10 cellular contexts compared by ENCODE assay signal in the genomic region with DNA sequence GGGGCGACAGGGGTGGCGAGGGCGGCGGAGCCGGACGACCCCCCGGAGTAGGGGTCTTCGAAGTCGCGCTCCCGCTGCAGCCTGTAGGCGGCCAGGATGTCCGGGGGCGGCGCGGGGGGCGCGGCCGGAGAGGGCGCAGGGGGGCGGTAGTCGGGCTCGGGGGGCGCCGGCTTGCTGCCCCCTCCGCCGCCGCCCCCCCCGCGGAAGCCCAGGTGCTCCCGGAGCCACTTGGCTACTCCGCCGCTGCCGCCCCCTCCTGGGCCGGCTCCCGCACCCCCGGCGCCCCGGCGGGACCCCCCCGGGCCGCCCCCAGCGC. TPM values are rescaled to one million over a fixed set of nuclear protein-coding genes. Genes with fewer than 3 reads are reported as not detected.
DNase-seq lines count a peak whose midpoint lies in the region; ATAC-seq and TF ChIP-seq lines count a peak whose summit lies in the region.
"Had no signal": no experiment of that assay in that cellular context is flagged by ENCODE, and none has a peak within 500 bp of the region (broad histone marks: within the 10 kb centered on the region; RNA-seq: fewer than 3 reads in every experiment).

No MANE protein-coding gene starts in this region.

- no peak overlapping the region for H3K9ac ChIP-seq in muscle layer of colon (ENCODE audit: low read length)

- intact Hi-C loops in left ventricle myocardium superior (cut with micrococcal nuclease): no loop called here
- intact Hi-C loops in vagina (cut with DNase I): no loop called here

- TF ChIP-seq POLR2A in vagina (IDR thresholded peaks at IDR 0.05): no peak

- TF ChIP-seq CTCF in cardiac muscle cell (IDR thresholded peaks at IDR 0.05; ENCODE audit: low read depth, low read length) (no peak), vagina (IDR thresholded peaks at IDR 0.05) (no peak)

- H3K36me3 ChIP-seq in cardiac muscle cell: no peaks in the 10 kb centered on the region
- H3K36me3 ChIP-seq in muscle layer of colon (ENCODE audit: insufficient read depth, low read length): no peaks in the 10 kb centered on the region
- no peaks in the 10 kb centered on the region for H3K36me3 ChIP-seq in vagina

- H3K27me3 ChIP-seq in cardiac muscle cell (peaks cover 10% of the 10 kb centered on the region), muscle layer of colon (ENCODE audit: control insufficient read depth in 1 of 2, insufficient read depth in 2 of 2, low read length in 2 of 2) (no peaks in the 10 kb centered on the region), vagina (no peaks in the 10 kb centered on the region)

- ATAC-seq in left ventricle myocardium superior (no peak), HG03280 (IDR thresholded peaks at IDR 0.05; ENCODE audit: unreplicated experiment) (no peak), GM19455 (IDR thresholded peaks at IDR 0.05; ENCODE audit: unreplicated experiment) (no peak)

- H3K4me3 ChIP-seq in cardiac muscle cell (peak overlapping the region; percentile 81), muscle layer of colon (ENCODE audit: low read depth in 1 of 2, low read length in 2 of 2) (peak overlapping the region; percentile 51 to 68), vagina (peak overlapping the region; percentile 77 to 95)

- H3K4me1 ChIP-seq in cardiac muscle cell (ENCODE audit: low read depth) (peaks cover 8% of the 10 kb centered on the region), muscle layer of colon (ENCODE audit: insufficient read depth, low read length) (peaks cover 24% of the 10 kb centered on the region), vagina (peaks cover 55% of the 10 kb centered on the region)

- no peaks in the 10 kb centered on the region for H3K9me3 ChIP-seq in cardiac muscle cell (ENCODE audit: low read depth)
- H3K9me3 ChIP-seq in muscle layer of colon (ENCODE audit: low read length): no peaks in the 10 kb centered on the region
- H3K9me3 ChIP-seq in vagina: no peaks in the 10 kb centered on the region

- DNase-seq in cardiac muscle cell (ENCODE audit: low read depth in 1 of 2, low spot score in 1 of 2) (no peak), left ventricle myocardium superior (no peak), vagina (ENCODE audit: extremely low spot score in 2 of 2) (no peak)
- DNase-seq in activated naive CD4-positive, alpha-beta T cell treated with anti-CD3 and anti-CD28 coated beads, Interleukin-2, amount 50 U/mL, for 16 hours: no peak

- H3K27ac ChIP-seq in cardiac muscle cell (no peak overlapping the region), cingulate gyrus (ENCODE audit: low read depth, low read length) (peak overlapping the region; percentile 65), muscle layer of colon (ENCODE audit: low read depth, low read length) (peak overlapping the region; percentile 91), vagina (peak overlapping the region; percentile 96)

RNA-seq across cellular contexts. Expression of gene SHF, which starts 0.2 kb away (rescaled TPM):
- total RNA-seq in cardiac muscle cell: 20.0 and 20.8 TPM in 2 replicates
- polyA plus RNA-seq in cardiac muscle cell: 24.9 and 26.9 TPM in 2 replicates
- total RNA-seq in left ventricle myocardium superior: 5.0 TPM
- 15.0 TPM for total RNA-seq in vagina

RNA-seq across cellular contexts. Expression of gene DUOX1, which starts 57.7 kb away (rescaled TPM):
- total RNA-seq in cardiac muscle cell (0.04 and 0.45 TPM in 2 replicates), left ventricle myocardium superior (0.50 TPM), vagina (98.7 TPM)
- 6.2 and 7.0 TPM in 2 replicates for polyA plus RNA-seq in cardiac muscle cell

RNA-seq across cellular contexts. Expression of gene DUOXA1, which starts 57.9 kb away (rescaled TPM):
- total RNA-seq in cardiac muscle cell: 0.04 and 0.09 TPM in 2 replicates
- 0.66 TPM in 1 of 2 replicates, not detected in the other for polyA plus RNA-seq in cardiac muscle cell
- total RNA-seq in left ventricle myocardium superior: 0.59 TPM
- 66.5 TPM for total RNA-seq in vagina
- polyA plus RNA-seq: CD4-positive, alpha-beta memory T cell; immature natural killer cell had no signal

Comparison
In these comparisons a context has a peak if more than half of its experiments do, and no peak if none do; other contexts are left out.
1. RNA of gene DUOX1, which starts 57.7 kb away (total RNA-seq): 98.7 TPM in vagina (single experiment); 0.50 TPM in left ventricle myocardium superior (single experiment) and 0.04 to 0.45 TPM in cardiac muscle cell; every median in the first group is over 10 times any median in the second.
2. RNA of gene DUOXA1, which starts 57.9 kb away (total RNA-seq): 66.5 TPM in vagina (single experiment); 0.59 TPM in left ventricle myocardium superior (single experiment) and 0.04 to 0.09 TPM in cardiac muscle cell; every median in the first group is over 10 times any median in the second.
3. Peak in every context shown above with its lines, with median percentiles within 50 percentile points of each other: H3K4me3 ChIP-seq.